Comparison of ENCODE assay signal across 25 cellular contexts in the genomic region with DNA sequence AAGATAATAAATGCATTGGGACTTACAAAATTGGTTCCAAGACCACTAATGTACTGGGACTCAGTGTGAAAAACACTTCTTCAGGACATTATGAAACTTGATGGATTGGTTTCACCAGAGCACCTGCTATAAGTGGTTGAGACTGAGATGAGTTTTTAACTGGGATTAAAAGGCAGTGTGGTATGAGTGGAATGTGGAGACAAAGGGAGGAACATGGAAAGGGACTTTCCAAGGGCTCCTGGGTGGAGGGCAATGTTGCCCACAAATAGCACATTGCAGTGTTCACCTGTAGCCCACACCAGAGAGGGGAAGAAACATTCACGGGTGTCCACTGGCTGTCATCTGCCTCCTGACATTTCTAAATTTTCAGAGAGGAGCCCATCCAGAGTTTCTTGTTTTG.
DNase-seq lines count a peak whose midpoint lies in the region; ATAC-seq and TF ChIP-seq lines count a peak whose summit lies in the region.
"Had no signal": no experiment of that assay in that cellular context is flagged by ENCODE, and none has a peak within 500 bp of the region (broad histone marks: within the 10 kb centered on the region; RNA-seq: fewer than 3 reads in every experiment).

No MANE protein-coding gene starts in this region.

- H3K36me3 ChIP-seq in neural progenitor cell = no peaks in the 10 kb centered on the region
- H3K36me3 ChIP-seq: ascending aorta, esophagus muscularis mucosa, gastroesophageal sphincter, prostate gland, tibial artery had no signal

- H3K27ac ChIP-seq in foreskin keratinocyte (no peak overlapping the region), neural progenitor cell (no peak overlapping the region)
- H3K27ac ChIP-seq: ascending aorta, esophagus muscularis mucosa, gastroesophageal sphincter, prostate gland, skin epidermis, tibial artery had no signal

- no peak overlapping the region for H3K4me3 ChIP-seq in neural progenitor cell
- H3K4me3 ChIP-seq: ascending aorta, esophagus muscularis mucosa, gastroesophageal sphincter, prostate gland, skin epidermis, tibial artery had no signal

- no peak overlapping the region for H3K9ac ChIP-seq in neural progenitor cell

- no peak overlapping the region for H2AFZ ChIP-seq in neural progenitor cell (replicated peaks)

- no peaks in the 10 kb centered on the region for H4K20me1 ChIP-seq in neural progenitor cell (ENCODE audit: low read depth)

- H3K4me1 ChIP-seq in foreskin keratinocyte (peaks cover 10% of the 10 kb centered on the region), neural progenitor cell (peaks cover 11% of the 10 kb centered on the region)
- H3K4me1 ChIP-seq: prostate gland had no signal

- H3K27me3 ChIP-seq in foreskin keratinocyte (no peaks in the 10 kb centered on the region), neural progenitor cell (no peaks in the 10 kb centered on the region)
- H3K27me3 ChIP-seq: ascending aorta, esophagus muscularis mucosa, gastroesophageal sphincter, tibial artery had no signal

- no peaks in the 10 kb centered on the region for H3K79me2 ChIP-seq in neural progenitor cell (ENCODE audit: low read depth)

- H3K4me2 ChIP-seq in neural progenitor cell = no peak overlapping the region

- TF ChIP-seq CTCF in foreskin keratinocyte (conservative IDR thresholded peaks at IDR 0.05) (no peak), neural progenitor cell (IDR thresholded peaks at IDR 0.05) (no peak)

- no peaks in the 10 kb centered on the region for H3K27me3 Mint-ChIP-seq in neural progenitor cell (ENCODE audit: insufficient read depth, low read depth)
- H3K27me3 Mint-ChIP-seq: activated naive CD4-positive, alpha-beta T cell treated with anti-CD3 and anti-CD28 coated beads, Interleukin-2, amount 50 U/mL, for 24 hours had no signal

- no peaks in the 10 kb centered on the region for H3K9me3 Mint-ChIP-seq in neural progenitor cell
- H3K9me3 Mint-ChIP-seq: activated naive CD4-positive, alpha-beta T cell treated with anti-CD3 and anti-CD28 coated beads, Interleukin-2, amount 50 U/mL, for 24 hours; activated T-cell treated with anti-CD3 and anti-CD28 coated beads, Interleukin-2, amount 50 U/mL, for 72 hours had no signal

- peaks cover 37% of the 10 kb centered on the region for H3K4me1 Mint-ChIP-seq in neural progenitor cell
- H3K4me1 Mint-ChIP-seq: activated naive CD4-positive, alpha-beta T cell treated with anti-CD3 and anti-CD28 coated beads, Interleukin-2, amount 50 U/mL, for 24 hours; B cell had no signal

- no peak overlapping the region for H3K27ac Mint-ChIP-seq in neural progenitor cell
- H3K27ac Mint-ChIP-seq: activated naive CD4-positive, alpha-beta T cell treated with anti-CD3 and anti-CD28 coated beads, Interleukin-2, amount 50 U/mL, for 24 hours; activated T-cell treated with anti-CD3 and anti-CD28 coated beads, Interleukin-2, amount 50 U/mL, for 72 hours; B cell had no signal

- H3K4me3 Mint-ChIP-seq in neural progenitor cell = no peak overlapping the region
- H3K4me3 Mint-ChIP-seq: activated naive CD4-positive, alpha-beta T cell treated with anti-CD3 and anti-CD28 coated beads, Interleukin-2, amount 50 U/mL, for 24 hours; activated T-cell treated with anti-CD3 and anti-CD28 coated beads, Interleukin-2, amount 50 U/mL, for 72 hours; B cell had no signal

- H3F3A ChIP-seq in neural progenitor cell (ENCODE audit: low read depth) = no peaks in the 10 kb centered on the region

- H3K9me3 ChIP-seq in neural progenitor cell (ENCODE audit: low read depth) = no peaks in the 10 kb centered on the region
- H3K9me3 ChIP-seq: ascending aorta, esophagus muscularis mucosa, gastroesophageal sphincter, prostate gland, tibial artery had no signal

- H3K36me3 Mint-ChIP-seq in neural progenitor cell = no peaks in the 10 kb centered on the region
- H3K36me3 Mint-ChIP-seq: activated naive CD4-positive, alpha-beta T cell treated with anti-CD3 and anti-CD28 coated beads, Interleukin-2, amount 50 U/mL, for 24 hours had no signal

- ATAC-seq in foreskin keratinocyte = peak; percentile 43
- ATAC-seq in HG03378 (IDR thresholded peaks at IDR 0.05; ENCODE audit: unreplicated experiment) = no peak
- ATAC-seq: activated T-cell treated with anti-CD3 and anti-CD28 coated beads, Interleukin-2, amount 50 U/mL, for 72 hours; gastroesophageal sphincter; Right ventricle myocardium inferior had no signal

- DNase-seq in Daoy (ENCODE audit: low read depth) = peak; percentile 6
- DNase-seq in LHCN-M2 (ENCODE audit: low read depth) = peak; percentile 47
- peak in 1 of 2 donors; percentile 57 for DNase-seq in foreskin keratinocyte
- peak; percentile 27 for DNase-seq in neural progenitor cell (ENCODE audit: low spot score)
- no peak for DNase-seq in NCI-H1694 (lab: John Stamatoyannopoulos, UW)
- no peak for DNase-seq in RPMI8226
- DNase-seq: activated CD4-positive, CD25-positive, alpha-beta regulatory T cell treated with anti-CD3 and anti-CD28 coated beads, Interleukin-2, amount 50 U/mL, for 72 hours; activated T-cell treated with anti-CD3 and anti-CD28 coated beads, Interleukin-2, amount 50 U/mL, for 72 hours; effector memory CD4-positive, alpha-beta T cell; GF-D8; NCI-H1048; NCI-H2081; NCI-H524 treated with DMSO at 0.1 percent for 48 hours; stimulated activated CD4-positive, alpha-beta T cell treated with anti-CD3 and anti-CD28 coated beads, Interleukin-2, amount 100 ng/mL, for 24 hours; stimulated activated naive CD4-positive, alpha-beta T cell treated with Interleukin-2 at 50 U/mL for 16 hours; tibial artery had no signal

Comparison
In these comparisons a context has a peak if more than half of its experiments do, and no peak if none do; other contexts are left out.
1. DNase-seq: peak in Daoy (single experiment), LHCN-M2 (single experiment) and neural progenitor cell (single experiment); none in NCI-H1694 (single experiment) and RPMI8226 (single experiment).